In the genomic region with DNA sequence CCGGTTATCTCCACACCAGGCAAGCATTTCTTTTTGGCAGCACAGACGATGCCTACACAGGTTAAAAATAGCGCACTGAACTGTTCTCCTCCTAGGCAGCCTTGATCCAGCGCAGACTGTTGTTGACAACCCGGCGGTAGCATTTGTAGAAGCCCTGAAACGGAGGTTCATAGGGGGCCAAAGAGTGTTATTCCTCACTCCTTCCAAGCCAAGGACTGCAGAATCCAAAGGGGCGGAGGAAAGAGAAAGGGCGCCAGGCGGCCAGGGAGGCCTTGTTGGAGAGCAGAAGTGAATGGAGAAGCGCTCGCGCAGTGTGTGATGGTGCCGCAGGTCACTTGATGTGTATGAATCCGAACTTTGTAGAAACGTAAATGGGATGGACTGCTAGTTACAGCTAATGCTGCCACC, we compare ENCODE assay signal across 17 cellular contexts.
A peak's percentile ranks its signal among the peaks of the same experiment; 100 is the strongest.
DNase-seq lines count a peak whose midpoint lies in the region; ATAC-seq and TF ChIP-seq lines count a peak whose summit lies in the region.
"Had no signal": no experiment of that assay in that cellular context is flagged by ENCODE, and none has a peak within 500 bp of the region (broad histone marks: within the 10 kb centered on the region; RNA-seq: fewer than 3 reads in every experiment).

No MANE protein-coding gene starts in this region.

- H4K20me1 ChIP-seq in neural progenitor cell (ENCODE audit: low read depth), result no peaks in the 10 kb centered on the region

- peaks cover 12% of the 10 kb centered on the region for H3K9me3 Mint-ChIP-seq in neural progenitor cell

- no peaks in the 10 kb centered on the region for H3K27me3 ChIP-seq in cardiac muscle cell
- no peaks in the 10 kb centered on the region for H3K27me3 ChIP-seq in neural progenitor cell
- H3K27me3 ChIP-seq in skeletal muscle tissue (ENCODE audit: control insufficient read depth in 3 of 3, insufficient read depth in 3 of 3, low read length in 3 of 3), result no peaks in the 10 kb centered on the region
- no peaks in the 10 kb centered on the region for H3K27me3 ChIP-seq in stomach
- H3K27me3 ChIP-seq: BE2C, Peyer's patch, SJSA1 had no signal

- H3K4me3 Mint-ChIP-seq in neural progenitor cell, result no peak overlapping the region
- H3K4me3 Mint-ChIP-seq: CD4-positive, CD25-positive, alpha-beta regulatory T cell had no signal

- H3K36me3 Mint-ChIP-seq in neural progenitor cell, result peaks cover 70% of the 10 kb centered on the region
- H3K36me3 Mint-ChIP-seq: CD4-positive, CD25-positive, alpha-beta regulatory T cell had no signal

- H3K27ac ChIP-seq in cardiac muscle cell, result peak overlapping the region; percentile 49
- no peak overlapping the region for H3K27ac ChIP-seq in neural progenitor cell
- H3K27ac ChIP-seq in skeletal muscle tissue (ENCODE audit: low read depth, low read length), result peak overlapping the region; percentile 60
- no peak overlapping the region for H3K27ac ChIP-seq in stomach
- H3K27ac ChIP-seq: A549, Peyer's patch, SJSA1 had no signal

- H3K4me3 ChIP-seq in cardiac muscle cell (no peak overlapping the region), neural progenitor cell (no peak overlapping the region), skeletal muscle tissue (ENCODE audit: low read length in 3 of 3) (no peak overlapping the region), stomach (no peak overlapping the region)
- H3K4me3 ChIP-seq: A549, Peyer's patch, SJSA1 had no signal

- TF ChIP-seq POLR2A in stomach (IDR thresholded peaks at IDR 0.05), result no peak

- no peak overlapping the region for H3K4me2 ChIP-seq in neural progenitor cell
- H3K4me2 ChIP-seq: A549 had no signal

- no peak overlapping the region for H3K9ac ChIP-seq in neural progenitor cell
- peak overlapping the region in 1 of 3 donors; percentile 68 for H3K9ac ChIP-seq in skeletal muscle tissue (ENCODE audit: low read depth in 1 of 3, low read length in 3 of 3)

- DNase-seq in cardiac muscle cell (ENCODE audit: low read depth in 1 of 2, low spot score in 1 of 2) (peak; percentile 30 to 83), left ventricle myocardium superior (peak; percentile 38), neural progenitor cell (ENCODE audit: low spot score) (no peak), stomach (no peak), glomerular visceral epithelial cell (ENCODE audit: extremely low spot score) (no peak), NCI-H1436 treated with DMSO at 0.1 percent for 48 hours (lab: John Stamatoyannopoulos, UW) (no peak)
- DNase-seq: BE2C; CD4-positive, CD25-positive, alpha-beta regulatory T cell; KG1; NCI-H1092 treated with DMSO at 0.1 percent for 48 hours; NCI-H2029 treated with DMSO at 0.1 percent for 48 hours; NCI-H226; NCI-H524; Peyer's patch had no signal

- no peaks in the 10 kb centered on the region for H3K27me3 Mint-ChIP-seq in neural progenitor cell (ENCODE audit: insufficient read depth, low read depth)
- H3K27me3 Mint-ChIP-seq: CD4-positive, CD25-positive, alpha-beta regulatory T cell had no signal

- H3K79me2 ChIP-seq in neural progenitor cell (ENCODE audit: low read depth), result no peaks in the 10 kb centered on the region

- H3K36me3 ChIP-seq in cardiac muscle cell (no peaks in the 10 kb centered on the region), neural progenitor cell (no peaks in the 10 kb centered on the region), skeletal muscle tissue (ENCODE audit: control insufficient read depth in 3 of 3, insufficient read depth in 3 of 3, low read length in 3 of 3) (no peaks in the 10 kb centered on the region), stomach (no peaks in the 10 kb centered on the region)
- H3K36me3 ChIP-seq: Peyer's patch had no signal

- peak overlapping the region; percentile 70 for H3K27ac Mint-ChIP-seq in neural progenitor cell
- H3K27ac Mint-ChIP-seq: CD4-positive, CD25-positive, alpha-beta regulatory T cell had no signal

- peak; percentile 99 for ATAC-seq in left ventricle myocardium superior
- ATAC-seq: A549 had no signal

- H2AFZ ChIP-seq in neural progenitor cell (replicated peaks), result no peak overlapping the region

- 77 to 88% (median 83%) methylated on average over 16 of the region's 16 CpGs for WGBS in stomach, 5 donors

- H3K4me1 ChIP-seq in cardiac muscle cell (ENCODE audit: low read depth) (peaks cover 11% of the 10 kb centered on the region), neural progenitor cell (peaks cover 21% of the 10 kb centered on the region), skeletal muscle tissue (ENCODE audit: control insufficient read depth in 3 of 3, insufficient read depth in 3 of 3, low read length in 3 of 3) (peaks cover 0 to 3% (median 0%) of the 10 kb centered on the region in 3 donors), stomach (no peaks in the 10 kb centered on the region)
- H3K4me1 ChIP-seq: A549, BE2C, Peyer's patch, SJSA1 had no signal

- H3K4me1 Mint-ChIP-seq in neural progenitor cell, result peaks cover 8% of the 10 kb centered on the region
- H3K4me1 Mint-ChIP-seq: CD4-positive, CD25-positive, alpha-beta regulatory T cell had no signal

- no peak for TF ChIP-seq CTCF in cardiac muscle cell (IDR thresholded peaks at IDR 0.05; ENCODE audit: low read depth, low read length)
- no peak for TF ChIP-seq CTCF in neural progenitor cell (IDR thresholded peaks at IDR 0.05)
- no peak for TF ChIP-seq CTCF in stomach (IDR thresholded peaks at IDR 0.05)

- H3F3A ChIP-seq in neural progenitor cell (ENCODE audit: low read depth), result peaks cover 13% of the 10 kb centered on the region

- intact Hi-C loops in left ventricle myocardium superior (cut with micrococcal nuclease), result no loop called here
- intact Hi-C loops in stomach (cut with DNase I; ENCODE audit: low total_unique reads), result no loop called here

- H3K9me3 ChIP-seq in cardiac muscle cell (ENCODE audit: low read depth), result no peaks in the 10 kb centered on the region
- H3K9me3 ChIP-seq in neural progenitor cell (ENCODE audit: low read depth), result no peaks in the 10 kb centered on the region
- H3K9me3 ChIP-seq in skeletal muscle tissue (ENCODE audit: control insufficient read depth in 3 of 3, low read length in 3 of 3), result peaks cover 0 to 2% (median 0%) of the 10 kb centered on the region in 3 donors
- no peaks in the 10 kb centered on the region for H3K9me3 ChIP-seq in stomach
- H3K9me3 ChIP-seq: A549, BE2C, Peyer's patch, SJSA1 had no signal

- TF ChIP-seq EP300 in stomach (IDR thresholded peaks at IDR 0.05), result no peak

Comparison
In these comparisons a context has a peak if more than half of its experiments do, and no peak if none do; other contexts are left out.
1. DNase-seq: peak in cardiac muscle cell (2 of 2) and left ventricle myocardium superior (single experiment); none in neural progenitor cell (single experiment), stomach (single experiment), glomerular visceral epithelial cell (single experiment) and NCI-H1436 treated with DMSO at 0.1 percent for 48 hours (single experiment).
2. H3K27ac ChIP-seq: peak in cardiac muscle cell (single experiment) and skeletal muscle tissue (single experiment); none in neural progenitor cell (single experiment) and stomach (0 of 5).